In the genomic region with DNA sequence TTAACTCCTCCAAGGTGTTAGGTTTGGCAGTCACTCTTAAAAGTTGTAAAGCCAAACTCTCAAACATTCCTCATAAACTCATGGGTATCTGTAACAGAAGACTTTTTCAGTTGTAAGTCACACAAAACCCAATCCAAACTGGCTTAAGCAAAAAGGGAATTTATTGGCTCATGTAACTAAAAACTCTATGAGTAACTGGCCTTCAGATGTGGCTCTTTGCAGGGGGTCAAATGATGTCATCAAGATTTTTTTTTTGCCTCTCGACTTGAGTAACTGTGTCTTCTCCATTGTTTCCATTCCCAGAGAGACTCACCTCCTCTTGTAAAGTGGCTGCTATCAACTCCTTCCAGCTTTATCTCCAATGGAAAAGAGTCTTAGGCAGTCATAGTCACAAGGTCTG, we compare ENCODE assay signal across 25 cellular contexts.
DNase-seq lines count a peak whose midpoint lies in the region; ATAC-seq and TF ChIP-seq lines count a peak whose summit lies in the region.
"Had no signal": no experiment of that assay in that cellular context is flagged by ENCODE, and none has a peak within 500 bp of the region (broad histone marks: within the 10 kb centered on the region; RNA-seq: fewer than 3 reads in every experiment).

No MANE protein-coding gene starts in this region.

- no peaks in the 10 kb centered on the region for H3K36me3 ChIP-seq in kidney epithelial cell (ENCODE audit: control insufficient read depth, insufficient read depth, low read length)
- H3K36me3 ChIP-seq: HAP-1, neutrophil, prostate gland had no signal

- H3K27me3 ChIP-seq in kidney epithelial cell (ENCODE audit: control insufficient read depth, insufficient read depth, low read length), result no peaks in the 10 kb centered on the region
- H3K27me3 ChIP-seq: body of pancreas, neutrophil had no signal

- DNase-seq in AG08395 (ENCODE audit: low spot score) (peak; percentile 9), M059J (ENCODE audit: low read depth) (peak; percentile 98), astrocyte of the cerebellum (ENCODE audit: low read depth) (peak; percentile 72), kidney epithelial cell (ENCODE audit: low read depth) (peak; percentile 18), mesenteric fat pad (ENCODE audit: low spot score) (no peak)
- DNase-seq in activated naive CD4-positive, alpha-beta T cell treated with anti-CD3 and anti-CD28 coated beads, Interleukin-2, amount 50 U/mL, for 16 hours, result no peak
- DNase-seq: activated CD4-positive, CD25-positive, alpha-beta regulatory T cell treated with anti-CD3 and anti-CD28 coated beads, Interleukin-2, amount 50 U/mL, for 72 hours; activated CD8-positive, alpha-beta T cell treated with anti-CD3 and anti-CD28 coated beads for 36 hours; activated naive CD8-positive, alpha-beta T cell treated with anti-CD3 and anti-CD28 coated beads, Interleukin-2, amount 10 ng/mL, durations not matched to agents 7 days and 5 days; body of pancreas; COR-L47; effector memory CD8-positive, alpha-beta T cell; kidney; NCI-H1105; NCI-H2029 treated with DMSO at 0.1 percent for 48 hours; NCI-H510A; PC-3; SHP77 treated with DMSO at 0.1 percent for 48 hours had no signal

- in situ Hi-C loops in astrocyte of the cerebellum (cut with HindIII; ENCODE audit: low sequenced_read_pairs), result no loop called here

- TF ChIP-seq CTCF in astrocyte of the cerebellum (IDR thresholded peaks at IDR 0.05; ENCODE audit: low read depth, low read length, missing control alignments), result no peak
- no peak for TF ChIP-seq CTCF in kidney epithelial cell (IDR thresholded peaks at IDR 0.05; ENCODE audit: insufficient read depth, low read length, poor library complexity, severe bottlenecking)

- H3K4me3 ChIP-seq in astrocyte of the cerebellum (ENCODE audit: low read depth, low read length), result no peak overlapping the region
- no peak overlapping the region for H3K4me3 ChIP-seq in kidney epithelial cell (ENCODE audit: low read depth, low read length)
- H3K4me3 ChIP-seq: body of pancreas, HAP-1, lung, prostate gland had no signal

- ATAC-seq in GM21825 (IDR thresholded peaks at IDR 0.05; ENCODE audit: unreplicated experiment), result no peak
- ATAC-seq in HG03571 (IDR thresholded peaks at IDR 0.05; ENCODE audit: unreplicated experiment), result no peak
- ATAC-seq: activated CD8-positive, alpha-beta T cell treated with anti-CD3 and anti-CD28 coated beads for 36 hours; body of pancreas; effector memory CD8-positive, alpha-beta T cell; PC-3; stimulated activated memory B cell treated with anti-CD40 and anti-IgM and Interleukin-4, amounts not matched to agents 10 μg/mL and 1 μg/mL and 100 μg/mL, for 72 hours had no signal

Comparison
In these comparisons a context has a peak if more than half of its experiments do, and no peak if none do; other contexts are left out.
1. DNase-seq: peak in AG08395 (single experiment), M059J (single experiment), astrocyte of the cerebellum (single experiment) and kidney epithelial cell (single experiment); none in mesenteric fat pad (single experiment) and activated naive CD4-positive, alpha-beta T cell treated with anti-CD3 and anti-CD28 coated beads, Interleukin-2, amount 50 U/mL, for 16 hours (single experiment).